Comparison of ENCODE assay signal across 8 cellular contexts in genomic region chr5:144418719-144419118, GRCh38.
"Had no signal": no experiment of that assay in that cellular context is flagged by ENCODE, and none has a peak within 500 bp of the region (broad histone marks: within the 10 kb centered on the region; RNA-seq: fewer than 3 reads in every experiment).

No MANE protein-coding gene starts in this region.

- ATAC-seq: GM12878 had no signal

- H3K4me3 ChIP-seq: GM12878 had no signal

- DNase-seq: GDM1, GF-D8 had no signal

- FAIRE-seq: G401.6, GM12878, GM12891, GM12892, GM18507, GM19239 had no signal
